18 cellular contexts compared by ENCODE assay signal in genomic region chr14:105508601-105509000, GRCh38. TPM values are rescaled to one million over a fixed set of nuclear protein-coding genes. Genes with fewer than 3 reads are reported as not detected.
A peak's percentile ranks its signal among the peaks of the same experiment; 100 is the strongest.
DNase-seq lines count a peak whose midpoint lies in the region; ATAC-seq, FAIRE-seq and TF ChIP-seq lines count a peak whose summit lies in the region.
"Had no signal": no experiment of that assay in that cellular context is flagged by ENCODE, and none has a peak within 500 bp of the region (broad histone marks: within the 10 kb centered on the region; RNA-seq: fewer than 3 reads in every experiment).

No MANE protein-coding gene starts in this region.

- H3K4me3 ChIP-seq in H7 (ENCODE audit: insufficient read depth, low read depth, low read length) (no peak overlapping the region), kidney (ENCODE audit: low read length in 2 of 2) (no peak overlapping the region), testis (no peak overlapping the region)

- H3K9me3 Mint-ChIP-seq in activated naive CD8-positive, alpha-beta T cell treated with anti-CD3 and anti-CD28 coated beads, Interleukin-2, amount 10 ng/mL, durations not matched to agents 7 days and 5 days, result no peaks in the 10 kb centered on the region
- H3K9me3 Mint-ChIP-seq in activated naive CD8-positive, alpha-beta T cell treated with anti-CD3 and anti-CD28 coated beads for 36 hours, result no peaks in the 10 kb centered on the region
- no peaks in the 10 kb centered on the region for H3K9me3 Mint-ChIP-seq in stimulated activated naive CD8-positive, alpha-beta T cell treated with anti-CD3 and anti-CD28 coated beads, Interleukin-15, amount 100 ng/mL, for 72 hours
- H3K9me3 Mint-ChIP-seq: CD8-positive, alpha-beta memory T cell; HFFc6 had no signal

- H3K9ac ChIP-seq in kidney (ENCODE audit: low read length in 2 of 2), result no peak overlapping the region

- H3K27me3 Mint-ChIP-seq in activated naive CD8-positive, alpha-beta T cell treated with anti-CD3 and anti-CD28 coated beads, Interleukin-2, amount 10 ng/mL, durations not matched to agents 7 days and 5 days, result peaks cover 23% of the 10 kb centered on the region
- H3K27me3 Mint-ChIP-seq in activated naive CD8-positive, alpha-beta T cell treated with anti-CD3 and anti-CD28 coated beads for 36 hours, result peaks cover 40% of the 10 kb centered on the region
- peaks cover 78% of the 10 kb centered on the region for H3K27me3 Mint-ChIP-seq in stimulated activated naive CD8-positive, alpha-beta T cell treated with anti-CD3 and anti-CD28 coated beads, Interleukin-15, amount 100 ng/mL, for 72 hours

- TF ChIP-seq POLR2A in testis (IDR thresholded peaks at IDR 0.05), result no peak

- H3K9me3 ChIP-seq in kidney (ENCODE audit: control insufficient read depth in 1 of 2, low read length in 2 of 2) (no peaks in the 10 kb centered on the region), testis (no peaks in the 10 kb centered on the region)
- H3K9me3 ChIP-seq: Caco-2 had no signal

- H3K4me3 Mint-ChIP-seq in activated naive CD8-positive, alpha-beta T cell treated with anti-CD3 and anti-CD28 coated beads, Interleukin-2, amount 10 ng/mL, durations not matched to agents 7 days and 5 days, result no peak overlapping the region
- H3K4me3 Mint-ChIP-seq in activated naive CD8-positive, alpha-beta T cell treated with anti-CD3 and anti-CD28 coated beads for 36 hours, result no peak overlapping the region
- H3K4me3 Mint-ChIP-seq in stimulated activated naive CD8-positive, alpha-beta T cell treated with anti-CD3 and anti-CD28 coated beads, Interleukin-15, amount 100 ng/mL, for 72 hours, result no peak overlapping the region
- H3K4me3 Mint-ChIP-seq: CD8-positive, alpha-beta memory T cell; HFFc6 had no signal

- 86 to 93% methylated on average over 12 of the region's 12 CpGs for WGBS in testis, 2 donors

- FAIRE-seq in kidney (lab: Jason Lieb, UNC), result no peak
- FAIRE-seq: GM12892, H1 had no signal

- H3K27ac ChIP-seq in kidney (ENCODE audit: low read depth in 2 of 2, low read length in 2 of 2) (no peak overlapping the region), testis (no peak overlapping the region)

- intact Hi-C loops in kidney (cut with DNase I) (no loop called here), testis (cut with DNase I; ENCODE audit: low total_unique reads) (no loop called here)

- no peaks in the 10 kb centered on the region for H3K36me3 Mint-ChIP-seq in activated naive CD8-positive, alpha-beta T cell treated with anti-CD3 and anti-CD28 coated beads, Interleukin-2, amount 10 ng/mL, durations not matched to agents 7 days and 5 days
- H3K36me3 Mint-ChIP-seq in activated naive CD8-positive, alpha-beta T cell treated with anti-CD3 and anti-CD28 coated beads for 36 hours, result no peaks in the 10 kb centered on the region
- H3K36me3 Mint-ChIP-seq: CD8-positive, alpha-beta memory T cell had no signal

- DNase-seq in activated naive CD8-positive, alpha-beta T cell treated with anti-CD3 and anti-CD28 coated beads, Interleukin-2, amount 10 ng/mL, durations not matched to agents 7 days and 5 days, result peak; percentile 4
- no peak for DNase-seq in activated naive CD8-positive, alpha-beta T cell treated with anti-CD3 and anti-CD28 coated beads for 36 hours
- peak; percentile 21 for DNase-seq in H7
- DNase-seq in kidney, result peak; percentile 45
- no peak for DNase-seq in stimulated activated naive CD8-positive, alpha-beta T cell treated with anti-CD3 and anti-CD28 coated beads, Interleukin-15, amount 100 ng/mL, for 72 hours
- no peak for DNase-seq in testis
- no peak for DNase-seq in NCI-H82 treated with DMSO at 0.1 percent for 48 hours (lab: John Stamatoyannopoulos, UW; ENCODE audit: unreplicated experiment)
- DNase-seq: ACHN, Caco-2, DND-41, GDM1, HCEC 1CT, HFFc6 had no signal

- no peak overlapping the region for H3K27ac Mint-ChIP-seq in activated naive CD8-positive, alpha-beta T cell treated with anti-CD3 and anti-CD28 coated beads, Interleukin-2, amount 10 ng/mL, durations not matched to agents 7 days and 5 days
- no peak overlapping the region for H3K27ac Mint-ChIP-seq in activated naive CD8-positive, alpha-beta T cell treated with anti-CD3 and anti-CD28 coated beads for 36 hours
- H3K27ac Mint-ChIP-seq in stimulated activated naive CD8-positive, alpha-beta T cell treated with anti-CD3 and anti-CD28 coated beads, Interleukin-15, amount 100 ng/mL, for 72 hours, result peak overlapping the region; percentile 16 to 79
- H3K27ac Mint-ChIP-seq: HFFc6 had no signal

- POLR2A ChIA-PET in activated naive CD8-positive, alpha-beta T cell treated with anti-CD3 and anti-CD28 coated beads, Interleukin-2, amount 10 ng/mL, durations not matched to agents 7 days and 5 days (lab: Charles Lee), result no interaction called here

- TF ChIP-seq CTCF in kidney (IDR thresholded peaks at IDR 0.05; ENCODE audit: borderline replicate concordance, extremely low read depth, insufficient read depth), result no peak
- TF ChIP-seq CTCF in testis (IDR thresholded peaks at IDR 0.05), result no peak

- H3K27me3 ChIP-seq in H7 (ENCODE audit: control insufficient read depth, insufficient read depth, low read length) (no peaks in the 10 kb centered on the region), testis (no peaks in the 10 kb centered on the region)

- H3K36me3 ChIP-seq in H7 (replicated peaks; ENCODE audit: control insufficient read depth, insufficient read depth, low read length) (no peaks in the 10 kb centered on the region), kidney (ENCODE audit: control insufficient read depth in 1 of 2, insufficient read depth in 2 of 2, low read length in 2 of 2) (no peaks in the 10 kb centered on the region), testis (ENCODE audit: low read depth, missing control alignments) (no peaks in the 10 kb centered on the region)

- no peak for ATAC-seq in activated naive CD8-positive, alpha-beta T cell treated with anti-CD3 and anti-CD28 coated beads, Interleukin-2, amount 10 ng/mL, durations not matched to agents 7 days and 5 days (ENCODE audit: low read depth)
- ATAC-seq in stimulated activated naive CD8-positive, alpha-beta T cell treated with anti-CD3 and anti-CD28 coated beads, Interleukin-15, amount 100 ng/mL, for 72 hours, result no peak
- no peak for ATAC-seq in GM21737 (IDR thresholded peaks at IDR 0.05; ENCODE audit: unreplicated experiment)

- peaks cover 6% of the 10 kb centered on the region for H3K4me1 Mint-ChIP-seq in activated naive CD8-positive, alpha-beta T cell treated with anti-CD3 and anti-CD28 coated beads, Interleukin-2, amount 10 ng/mL, durations not matched to agents 7 days and 5 days
- H3K4me1 Mint-ChIP-seq in activated naive CD8-positive, alpha-beta T cell treated with anti-CD3 and anti-CD28 coated beads for 36 hours, result no peaks in the 10 kb centered on the region
- H3K4me1 Mint-ChIP-seq in stimulated activated naive CD8-positive, alpha-beta T cell treated with anti-CD3 and anti-CD28 coated beads, Interleukin-15, amount 100 ng/mL, for 72 hours, result no peaks in the 10 kb centered on the region
- H3K4me1 Mint-ChIP-seq: CD8-positive, alpha-beta memory T cell had no signal

- H3K4me1 ChIP-seq in kidney (ENCODE audit: control insufficient read depth in 1 of 2, insufficient read depth in 1 of 2, low read depth in 1 of 2, low read length in 2 of 2), result peaks cover 0 to 2% of the 10 kb centered on the region in 2 donors
- no peaks in the 10 kb centered on the region for H3K4me1 ChIP-seq in testis
- H3K4me1 ChIP-seq: Caco-2 had no signal

RNA-seq across cellular contexts. Expression of gene TEDC1, which starts 17.6 kb away (rescaled TPM):
- total RNA-seq in activated naive CD8-positive, alpha-beta T cell treated with anti-CD3 and anti-CD28 coated beads, Interleukin-2, amount 10 ng/mL, durations not matched to agents 7 days and 5 days, result 10 to 100 TPM; 43.3 to 47.6 TPM
- total RNA-seq in activated naive CD8-positive, alpha-beta T cell treated with anti-CD3 and anti-CD28 coated beads for 36 hours, result 10 to 100 TPM; 33.6 to 34.9 TPM
- total RNA-seq in H7 (2014; rRNA removed; shearing (Covaris generic)), result 24.5 and 28.5 TPM in 2 replicates
- total RNA-seq in kidney (13.2 TPM), testis (10 to 100 TPM; 16.4 to 16.7 TPM)
- polyA plus RNA-seq in kidney (ENCODE audit: insufficient read depth, low read depth, low replicate concordance) (6.9 TPM), testis (ENCODE audit: insufficient read depth, low read depth, low replicate concordance) (8.8 TPM)

RNA-seq across cellular contexts. Expression of gene TMEM121, which starts 17.8 kb away (rescaled TPM):
- total RNA-seq in activated naive CD8-positive, alpha-beta T cell treated with anti-CD3 and anti-CD28 coated beads, Interleukin-2, amount 10 ng/mL, durations not matched to agents 7 days and 5 days, result 1 to 10 TPM; 8.1 to 8.8 TPM
- 10 to 100 TPM; 16.7 to 16.8 TPM for total RNA-seq in activated naive CD8-positive, alpha-beta T cell treated with anti-CD3 and anti-CD28 coated beads for 36 hours
- total RNA-seq in H7 (2014; rRNA removed; shearing (Covaris generic)), result 0.67 and 0.80 TPM in 2 replicates
- total RNA-seq in kidney (3.1 TPM), testis (1 to 10 TPM; 3.7 to 4.8 TPM)
- polyA plus RNA-seq in kidney (ENCODE audit: insufficient read depth, low read depth, low replicate concordance) (4.1 TPM), testis (ENCODE audit: insufficient read depth, low read depth, low replicate concordance) (1.4 TPM)
- total RNA-seq: Caco-2, H1 had no signal

RNA-seq across cellular contexts. Expression of gene CRIP1, which starts 21.9 kb away (rescaled TPM):
- 100 to 1,000 TPM; 445 to 453 TPM for total RNA-seq in activated naive CD8-positive, alpha-beta T cell treated with anti-CD3 and anti-CD28 coated beads, Interleukin-2, amount 10 ng/mL, durations not matched to agents 7 days and 5 days
- total RNA-seq in activated naive CD8-positive, alpha-beta T cell treated with anti-CD3 and anti-CD28 coated beads for 36 hours, result 10 to 100 TPM; 82.5 to 87.3 TPM
- 0.96 and 5.4 TPM in 2 replicates for total RNA-seq in H7 (2014; rRNA removed; shearing (Covaris generic))
- total RNA-seq in kidney (381 TPM), testis (1 to 10 TPM; 3.0 to 4.4 TPM)
- polyA plus RNA-seq in kidney (ENCODE audit: insufficient read depth, low read depth, low replicate concordance) (272 TPM), testis (ENCODE audit: insufficient read depth, low read depth, low replicate concordance) (154 TPM)
- total RNA-seq: A172 had no signal

RNA-seq across cellular contexts. Expression of gene CRIP2, which starts 34.0 kb away (rescaled TPM):
- 1 to 10 TPM; 1.2 to 1.6 TPM for total RNA-seq in activated naive CD8-positive, alpha-beta T cell treated with anti-CD3 and anti-CD28 coated beads, Interleukin-2, amount 10 ng/mL, durations not matched to agents 7 days and 5 days
- under 1 TPM; 0.16 to 0.41 TPM for total RNA-seq in activated naive CD8-positive, alpha-beta T cell treated with anti-CD3 and anti-CD28 coated beads for 36 hours
- 3.7 and 8.7 TPM in 2 replicates for total RNA-seq in H7 (2014; rRNA removed; shearing (Covaris generic))
- total RNA-seq in kidney (357 TPM), testis (100 to 1,000 TPM; 114 to 159 TPM)
- polyA plus RNA-seq in kidney (ENCODE audit: insufficient read depth, low read depth, low replicate concordance) (338 TPM), testis (ENCODE audit: insufficient read depth, low read depth, low replicate concordance) (121 TPM)

Comparison
In these comparisons a context has a peak if more than half of its experiments do, and no peak if none do; other contexts are left out.
1. DNase-seq: peak in activated naive CD8-positive, alpha-beta T cell treated with anti-CD3 and anti-CD28 coated beads, Interleukin-2, amount 10 ng/mL, durations not matched to agents 7 days and 5 days (single experiment), H7 (single experiment) and kidney (single experiment); none in activated naive CD8-positive, alpha-beta T cell treated with anti-CD3 and anti-CD28 coated beads for 36 hours (single experiment), stimulated activated naive CD8-positive, alpha-beta T cell treated with anti-CD3 and anti-CD28 coated beads, Interleukin-15, amount 100 ng/mL, for 72 hours (0 of 2), testis (single experiment) and NCI-H82 treated with DMSO at 0.1 percent for 48 hours (single experiment).
2. H3K27ac Mint-ChIP-seq: peak in stimulated activated naive CD8-positive, alpha-beta T cell treated with anti-CD3 and anti-CD28 coated beads, Interleukin-15, amount 100 ng/mL, for 72 hours (2 of 2); none in activated naive CD8-positive, alpha-beta T cell treated with anti-CD3 and anti-CD28 coated beads, Interleukin-2, amount 10 ng/mL, durations not matched to agents 7 days and 5 days (single experiment) and activated naive CD8-positive, alpha-beta T cell treated with anti-CD3 and anti-CD28 coated beads for 36 hours (single experiment).
3. RNA of gene CRIP1, which starts 21.9 kb away (total RNA-seq): 445 to 453 TPM in activated naive CD8-positive, alpha-beta T cell treated with anti-CD3 and anti-CD28 coated beads, Interleukin-2, amount 10 ng/mL, durations not matched to agents 7 days and 5 days, 381 TPM in kidney (single experiment) and 82.5 to 87.3 TPM in activated naive CD8-positive, alpha-beta T cell treated with anti-CD3 and anti-CD28 coated beads for 36 hours; 0.96 to 5.4 TPM in H7 and 3.0 to 4.4 TPM in testis; every median in the first group is over 10 times any median in the second.